In genomic region chr21:31872452-31873274, GRCh38 we compare ENCODE assay signal across 8 cellular contexts. TPM values are rescaled to one million over a fixed set of nuclear protein-coding genes. Genes with fewer than 3 reads are reported as not detected.
DNase-seq lines count a peak whose midpoint lies in the region; ATAC-seq and TF ChIP-seq lines count a peak whose summit lies in the region.

Gene HUNK (plus strand): TSS chr21:31873020. CDS start chr21:31873675, 655 bp downstream.

- peak within 1 kb of the TSS; percentile 44; the same call in 1 of the 2 replicates for H2AFZ ChIP-seq in OCI-LY7 (ENCODE audit: low read length)

- no peak for ATAC-seq in GM21515 (IDR thresholded peaks at IDR 0.05; ENCODE audit: unreplicated experiment)
- ATAC-seq in HG03045 (IDR thresholded peaks at IDR 0.05; ENCODE audit: unreplicated experiment): no peak

- H3K4me1 ChIP-seq in BE2C (no peaks in the 10 kb centered on the region), OCI-LY7 (ENCODE audit: insufficient read depth, low read length, poor library complexity, severe bottlenecking) (no peaks in the 10 kb centered on the region), colonic mucosa (no peaks in the 10 kb centered on the region), liver (ENCODE audit: control insufficient read depth in 4 of 4, insufficient read depth in 4 of 4, low read length in 3 of 4) (peaks cover 5 to 22% (median 10%) of the 10 kb centered on the region in 4 donors), stomach smooth muscle (ENCODE audit: control insufficient read depth, insufficient read depth, low read length) (peaks cover 23% of the 10 kb centered on the region)

- no peak within 1 kb of the TSS for H3K27ac ChIP-seq in OCI-LY7 (ENCODE audit: low read depth, low read length, poor library complexity, severe bottlenecking)
- H3K27ac ChIP-seq in colonic mucosa: peak within 1 kb of the TSS; percentile 76
- no peak within 1 kb of the TSS for H3K27ac ChIP-seq in liver (ENCODE audit: low read depth in 1 of 2, low read length in 2 of 2)
- H3K27ac ChIP-seq in stomach smooth muscle (ENCODE audit: low read length): no peak within 1 kb of the TSS

- H3K27me3 ChIP-seq in BE2C (no peaks in the 10 kb centered on the region), colonic mucosa (peaks cover 7% of the 10 kb centered on the region), liver (ENCODE audit: control insufficient read depth in 4 of 4, insufficient read depth in 4 of 4, low read length in 3 of 4) (peaks cover 0 to 6% (median 4%) of the 10 kb centered on the region in 4 donors), stomach smooth muscle (ENCODE audit: control insufficient read depth in 1 of 2, insufficient read depth in 2 of 2, low read length in 2 of 2) (peaks cover 10 to 20% of the 10 kb centered on the region in 2 donors)

- peak within 1 kb of the TSS; percentile 67 for H3K4me3 ChIP-seq in BE2C (ENCODE audit: low read depth, low read length)
- H3K4me3 ChIP-seq in OCI-LY7 (ENCODE audit: low read depth, low read length, poor library complexity, severe bottlenecking): peak within 1 kb of the TSS; percentile 61
- H3K4me3 ChIP-seq in colonic mucosa: peak within 1 kb of the TSS; percentile 69
- peak within 1 kb of the TSS in 2 of 3 donors; percentile 13 to 65 for H3K4me3 ChIP-seq in liver (ENCODE audit: low read depth in 1 of 3, low read length in 3 of 3)
- peak within 1 kb of the TSS; percentile 31 to 69 for H3K4me3 ChIP-seq in stomach smooth muscle (ENCODE audit: low read length in 2 of 2)

- TF ChIP-seq CTCF in BE2C (IDR thresholded peaks at IDR 0.05; ENCODE audit: low read depth, low read length) (no peak), OCI-LY7 (conservative IDR thresholded peaks at IDR 0.05; ENCODE audit: low read length) (no peak), colonic mucosa (IDR thresholded peaks at IDR 0.05) (no peak), liver (IDR thresholded peaks at IDR 0.05; ENCODE audit: low read depth, low read length, missing input control) (no peak)

- H3K9ac ChIP-seq in colonic mucosa (ENCODE audit: low read depth in 2 of 2, low read length in 2 of 2) (peak within 1 kb of the TSS; percentile 57 to 58), liver (ENCODE audit: low read depth in 1 of 2, low read length in 2 of 2) (no peak within 1 kb of the TSS), stomach smooth muscle (ENCODE audit: low read length in 2 of 2) (no peak within 1 kb of the TSS)

- BruUV-seq in OCI-LY7 (replicated peaks; lab: Mats Ljungman, UMichigan): no TSS peak

- TF ChIP-seq RAD21 in liver (IDR thresholded peaks at IDR 0.05): peak in 1 of 2 donors; percentile 13

- no peaks in the 10 kb centered on the region for H4K20me1 ChIP-seq in OCI-LY7 (ENCODE audit: insufficient read depth, low read length)

- H3K9me3 ChIP-seq in BE2C (no peaks in the 10 kb centered on the region), OCI-LY7 (ENCODE audit: low read length) (no peaks in the 10 kb centered on the region), colonic mucosa (no peaks in the 10 kb centered on the region), liver (ENCODE audit: control insufficient read depth in 4 of 4, low read length in 3 of 4) (no peaks in the 10 kb centered on the region), stomach smooth muscle (ENCODE audit: control insufficient read depth in 2 of 2, low read length in 2 of 2) (no peaks in the 10 kb centered on the region)

- POLR2A ChIA-PET in HEK293T (lab: Yijun Ruan, JAX) (interaction anchor here (0.9 to 1.6 kb wide), 2 partner anchors 16 to 48 kb away, joined by 3 to 5 read pairs; no protein-coding TSS in a partner anchor), OCI-LY7 (lab: Charles Lee) (no interaction called here)

- DNase-seq in BE2C: peak; percentile 61
- DNase-seq in HEK293T (ENCODE audit: extremely low spot score): peak; percentile 57
- peak; percentile 29 for DNase-seq in OCI-LY7 (ENCODE audit: low spot score)
- DNase-seq in colonic mucosa: peak; percentile 68

- 1% methylated on average over 74 of the region's 74 CpGs for WGBS in liver

- H3K9me2 ChIP-seq in OCI-LY7 (ENCODE audit: insufficient read depth, low read length): no peaks in the 10 kb centered on the region

- CTCF ChIA-PET in HEK293T (lab: Yijun Ruan, JAX) (interaction anchor here (0.7 to 1.9 kb wide), 4 partner anchors 9 to 162 kb away, joined by 3 to 5 read pairs (median 4); no protein-coding TSS in a partner anchor), OCI-LY7 (lab: Charles Lee; ENCODE audit: unreplicated experiment) (no interaction called here)

- no peaks in the 10 kb centered on the region for H3K79me2 ChIP-seq in OCI-LY7 (ENCODE audit: insufficient read depth, low read depth, low read length)

- H3K4me2 ChIP-seq in OCI-LY7 (ENCODE audit: low read length): peak within 1 kb of the TSS; percentile 77

- intact Hi-C loops in OCI-LY7 (cut with micrococcal nuclease; ENCODE audit: unreplicated experiment): no loop called here
- intact Hi-C loops in colonic mucosa (cut with DNase I): loop anchor here (10.0 kb wide), 2 partner anchors 112 to 602 kb away; no protein-coding TSS in a partner anchor

- no peaks in the 10 kb centered on the region; the same call in 1 of the 2 replicates for H3K36me3 ChIP-seq in BE2C
- no peaks in the 10 kb centered on the region for H3K36me3 ChIP-seq in OCI-LY7 (ENCODE audit: insufficient read depth, low read length)
- no peaks in the 10 kb centered on the region for H3K36me3 ChIP-seq in colonic mucosa
- H3K36me3 ChIP-seq in liver (ENCODE audit: control insufficient read depth in 4 of 4, insufficient read depth in 3 of 4, low read depth in 1 of 4, low read length in 3 of 4): no peaks in the 10 kb centered on the region
- H3K36me3 ChIP-seq in stomach smooth muscle (ENCODE audit: control insufficient read depth in 2 of 2, insufficient read depth in 2 of 2, low read length in 2 of 2): no peaks in the 10 kb centered on the region

TF ChIP-seq in HEK293T, 16 proteins besides CTCF, POLR2A, EP300 and RAD21:
- TF ChIP-seq HDGF (IDR thresholded peaks at IDR 0.05; ENCODE audit: borderline replicate concordance) (no peak), BHLHE40 (IDR thresholded peaks at IDR 0.05; ENCODE audit: borderline replicate concordance) (no peak), FOXA1 (IDR thresholded peaks at IDR 0.05) (no peak), LEF1 (IDR thresholded peaks at IDR 0.05; ENCODE audit: borderline replicate concordance) (no peak), L3MBTL2 (conservative IDR thresholded peaks at IDR 0.05) (0 out of 2 replicates have a peak, but pooled peaks have one; percentile 22), ARNT (IDR thresholded peaks at IDR 0.05) (no peak)
TF ChIP-seq in HEK293T: peak in this region for 1.

TF ChIP-seq in liver, 16 proteins besides CTCF, POLR2A, EP300 and RAD21:
- TF ChIP-seq NR2F2 (IDR thresholded peaks at IDR 0.05) (no peak), HNF4G (IDR thresholded peaks at IDR 0.05) (no peak), JUND (IDR thresholded peaks at IDR 0.05) (no peak), REST (IDR thresholded peaks at IDR 0.05) (no peak), FOXA2 (IDR thresholded peaks at IDR 0.05) (no peak)

RNA-seq across cellular contexts. Expression of gene HUNK, which starts in this region (rescaled TPM):
- 1.2 TPM for polyA plus RNA-seq in BE2C (2012; ENCODE audit: insufficient read depth, insufficient read length, low read depth)
- 0.35 and 1.7 TPM in 2 replicates for total RNA-seq in OCI-LY7 (2014; rRNA removed; shearing (Covaris generic))
- total RNA-seq in OCI-LY7 (2022) (3.2 and 5.5 TPM in 2 replicates), colonic mucosa (10 to 100 TPM in 1 of 2 donors, 1 to 10 TPM in 1; 7.2 to 13.0 TPM), liver (under 1 TPM; 0.42 to 0.92 TPM)
- under 1 TPM; 0.11 to 0.17 TPM for polyA plus RNA-seq in liver

Comparison
In these comparisons a context has a peak if more than half of its experiments do, and no peak if none do; other contexts are left out.
1. H3K9ac ChIP-seq: peak in colonic mucosa (2 of 2); none in liver (0 of 2) and stomach smooth muscle (0 of 2).
2. Peak in every context shown above with its lines, with median percentiles within 50 percentile points of each other: DNase-seq and H3K4me3 ChIP-seq.